In genomic region chr17:57892820-57893595, GRCh38 we compare ENCODE assay signal across 8 cellular contexts. TPM values are rescaled to one million over a fixed set of nuclear protein-coding genes. Genes with fewer than 3 reads are reported as not detected.
DNase-seq lines count a peak whose midpoint lies in the region; ATAC-seq and TF ChIP-seq lines count a peak whose summit lies in the region.

No MANE protein-coding gene starts in this region.

- peak overlapping the region; percentile 4; the same call in 1 of the 2 replicates for H3K9ac ChIP-seq in ES-I3 (ENCODE audit: low read depth, low read length)

- H3K4me1 Mint-ChIP-seq in osteocyte (ENCODE audit: unreplicated experiment) = peaks cover 59% of the 10 kb centered on the region

- peak; percentile 80 to 88 (median 86) for ATAC-seq in heart left ventricle
- no peak for ATAC-seq in GM21447 (IDR thresholded peaks at IDR 0.05; ENCODE audit: unreplicated experiment)
- no peak for ATAC-seq in HG03139 (IDR thresholded peaks at IDR 0.05; ENCODE audit: unreplicated experiment)

- no peaks in the 10 kb centered on the region for H3K36me3 Mint-ChIP-seq in osteocyte (ENCODE audit: unreplicated experiment)

- H3K36me3 ChIP-seq in ES-I3 (ENCODE audit: insufficient read depth, low read length) = no peaks in the 10 kb centered on the region
- no peaks in the 10 kb centered on the region for H3K36me3 ChIP-seq in heart left ventricle

- no peaks in the 10 kb centered on the region for H3K27me3 Mint-ChIP-seq in osteocyte (ENCODE audit: unreplicated experiment)

- H3K4me3 ChIP-seq in heart left ventricle = peak overlapping the region in 11 of 12 donors; percentile 11 to 56 (median 48)

- intact Hi-C loops in heart left ventricle (cut with DNase I) = loop anchor here (1.0 to 5.0 kb wide), 16 partner anchors 19 to 326 kb away; partner anchors contain the start of genes VEZF1 (in 5 of the 10), CUEDC1 (in 3 of the 10), MRPS23 (in 3 of the 10) and MKS1 (in 1 of the 10)

- TF ChIP-seq POLR2A in heart left ventricle (IDR thresholded peaks at IDR 0.05) = no peak

- peaks cover 19% of the 10 kb centered on the region for H3K4me1 ChIP-seq in ES-I3 (ENCODE audit: insufficient read depth, low read length)
- peaks cover 9 to 95% (median 83%) of the 10 kb centered on the region in 12 donors for H3K4me1 ChIP-seq in heart left ventricle

- H3K27ac Mint-ChIP-seq in osteocyte (ENCODE audit: unreplicated experiment) = peak overlapping the region; percentile 95

- peak; percentile 67 for DNase-seq in NCI-H2107 (lab: John Stamatoyannopoulos, UW)
- DNase-seq in heart left ventricle = peak; percentile 87 to 97 (median 92)
- DNase-seq in osteocyte (ENCODE audit: extremely low spot score, unreplicated experiment) = no peak
- no peak for DNase-seq in stimulated activated naive CD4-positive, alpha-beta T cell treated with Interleukin-2 at 50 U/mL for 16 hours (lab: John Stamatoyannopoulos, UW)

- TF ChIP-seq CTCF in heart left ventricle (IDR thresholded peaks at IDR 0.05) (peak in 3 of 12 donors; percentile 10 to 26 (median 16)), osteocyte (IDR thresholded peaks at IDR 0.05) (no peak)

- H3K27ac ChIP-seq in angular gyrus (ENCODE audit: low read depth, low read length) (peak overlapping the region; percentile 96), heart left ventricle (peak overlapping the region; percentile 92 to 100 (median 97))

- 1 to 14% (median 7%) methylated on average over 15 to 16 of the region's 16 CpGs for WGBS in heart left ventricle, 4 donors

- peak overlapping the region; percentile 47 for H3K4me3 Mint-ChIP-seq in osteocyte (ENCODE audit: unreplicated experiment)

- H3K9me3 Mint-ChIP-seq in osteocyte (ENCODE audit: unreplicated experiment) = no peaks in the 10 kb centered on the region

- H3K27me3 ChIP-seq in heart left ventricle = no peaks in the 10 kb centered on the region

- no peaks in the 10 kb centered on the region for H3K9me3 ChIP-seq in ES-I3 (ENCODE audit: control insufficient read depth, insufficient read depth, low read length)
- no peaks in the 10 kb centered on the region for H3K9me3 ChIP-seq in heart left ventricle

RNA-seq across cellular contexts. Expression of gene MRPS23, which starts 43.2 kb away (rescaled TPM):
- total RNA-seq in heart left ventricle = 10 to 100 TPM; 44.6 to 99.3 (median 71.8) TPM
- polyA plus RNA-seq in heart left ventricle = 100 to 1,000 TPM in 1 of 2 donors, 10 to 100 TPM in 1; 23.9 to 207 TPM
- total RNA-seq in osteocyte = 28.3 and 35.0 TPM in 2 replicates

Comparison
In these comparisons a context has a peak if more than half of its experiments do, and no peak if none do; other contexts are left out.
1. DNase-seq: peak in NCI-H2107 (single experiment) and heart left ventricle (5 of 5); none in osteocyte (single experiment) and stimulated activated naive CD4-positive, alpha-beta T cell treated with Interleukin-2 at 50 U/mL for 16 hours (single experiment).
2. ATAC-seq: peak in heart left ventricle (4 of 4); none in GM21447 (single experiment) and HG03139 (single experiment).